Comparison of ENCODE assay signal across 8 cellular contexts in genomic region chr14:100278702-100279101, GRCh38. TPM values are rescaled to one million over a fixed set of nuclear protein-coding genes. Genes with fewer than 3 reads are reported as not detected.
DNase-seq lines count a peak whose midpoint lies in the region; ATAC-seq and TF ChIP-seq lines count a peak whose summit lies in the region.

No MANE protein-coding gene starts in this region.

- BruUV-seq in OCI-LY7 (replicated peaks; lab: Mats Ljungman, UMichigan) = no TSS peak

- TF ChIP-seq POLR2A in erythroblast (IDR thresholded peaks at IDR 0.05; ENCODE audit: low read length) (no peak), suprapubic skin (IDR thresholded peaks at IDR 0.05) (no peak)

- H3K27me3 ChIP-seq in suprapubic skin (no peaks in the 10 kb centered on the region), hepatocyte (no peaks in the 10 kb centered on the region)

- peak; percentile 61 for ATAC-seq in GM19035 (IDR thresholded peaks at IDR 0.05; ENCODE audit: unreplicated experiment)

- POLR2A ChIA-PET in OCI-LY7 (lab: Charles Lee) = interaction anchor here (0.7 to 1.1 kb wide), 3 partner anchors 15 to 37 kb away, joined by 3 to 4 read pairs (median 3); no protein-coding TSS in a partner anchor

- H4K20me1 ChIP-seq in OCI-LY7 (ENCODE audit: insufficient read depth, low read length) (peaks cover 37% of the 10 kb centered on the region), hepatocyte (ENCODE audit: insufficient read depth, poor library complexity, severe bottlenecking) (peaks cover 86% of the 10 kb centered on the region)

- H3K4me2 ChIP-seq in OCI-LY7 (ENCODE audit: low read length) (no peak overlapping the region), hepatocyte (no peak overlapping the region)

- H3K4me1 ChIP-seq in OCI-LY7 (ENCODE audit: insufficient read depth, low read length, poor library complexity, severe bottlenecking) (peaks cover 14% of the 10 kb centered on the region), suprapubic skin (peaks cover 29% of the 10 kb centered on the region), hepatocyte (ENCODE audit: insufficient read depth) (no peaks in the 10 kb centered on the region)

- H3K9me2 ChIP-seq in OCI-LY7 (ENCODE audit: insufficient read depth, low read length) (no peaks in the 10 kb centered on the region), hepatocyte (replicated peaks; ENCODE audit: insufficient read depth) (no peaks in the 10 kb centered on the region)

- H3K79me2 ChIP-seq in OCI-LY7 (ENCODE audit: insufficient read depth, low read depth, low read length) = peaks cover 67% of the 10 kb centered on the region
- H3K79me2 ChIP-seq in hepatocyte = peaks cover 82% of the 10 kb centered on the region

- peak overlapping the region; percentile 25 for H3K27ac ChIP-seq in OCI-LY7 (ENCODE audit: low read depth, low read length, poor library complexity, severe bottlenecking)
- H3K27ac ChIP-seq in suprapubic skin = no peak overlapping the region
- no peak overlapping the region for H3K27ac ChIP-seq in hepatocyte

- peak; percentile 65 for DNase-seq in A172 (ENCODE audit: low spot score)
- peak; percentile 45 for DNase-seq in OCI-LY7 (ENCODE audit: low spot score)
- peak; percentile 62 for DNase-seq in fibroblast of gingiva (ENCODE audit: low read depth)
- DNase-seq in NCI-H1417 (lab: John Stamatoyannopoulos, UW) = no peak
- no peak for DNase-seq in erythroblast (lab: John Stamatoyannopoulos, UW)
- no peak for DNase-seq in suprapubic skin (ENCODE audit: low spot score in 2 of 2)
- DNase-seq in hepatocyte (ENCODE audit: low spot score) = no peak

- CTCF ChIA-PET in OCI-LY7 (lab: Charles Lee; ENCODE audit: unreplicated experiment) = no interaction called here

- H2AFZ ChIP-seq in OCI-LY7 (ENCODE audit: low read length) (no peak overlapping the region), hepatocyte (no peak overlapping the region)

- intact Hi-C loops in OCI-LY7 (cut with micrococcal nuclease; ENCODE audit: unreplicated experiment) = no loop called here

- TF ChIP-seq EP300 in suprapubic skin (IDR thresholded peaks at IDR 0.05) = no peak

- H3K9me3 ChIP-seq in OCI-LY7 (ENCODE audit: low read length) = no peaks in the 10 kb centered on the region
- no peaks in the 10 kb centered on the region for H3K9me3 ChIP-seq in suprapubic skin
- no peaks in the 10 kb centered on the region for H3K9me3 ChIP-seq in hepatocyte (ENCODE audit: low read depth)

- H3K4me3 ChIP-seq in OCI-LY7 (ENCODE audit: low read depth, low read length, poor library complexity, severe bottlenecking) = no peak overlapping the region
- no peak overlapping the region for H3K4me3 ChIP-seq in suprapubic skin
- no peak overlapping the region for H3K4me3 ChIP-seq in hepatocyte

- WGBS in suprapubic skin = 75% methylated on average over 7 of the region's 8 CpGs
- 84% methylated on average over 8 of the region's 8 CpGs for WGBS in hepatocyte (ENCODE audit: low lambda C conversion rate, missing lambda C conversion rate)

- H3K36me3 ChIP-seq in OCI-LY7 (ENCODE audit: insufficient read depth, low read length) (peaks cover 94% of the 10 kb centered on the region), suprapubic skin (peaks cover 12% of the 10 kb centered on the region), hepatocyte (replicated peaks; ENCODE audit: insufficient read depth, low read depth) (no peaks in the 10 kb centered on the region)

- TF ChIP-seq CTCF in OCI-LY7 (conservative IDR thresholded peaks at IDR 0.05; ENCODE audit: low read length) (peak; percentile 42; the same call in 1 of the 2 replicates), suprapubic skin (IDR thresholded peaks at IDR 0.05) (no peak), hepatocyte (IDR thresholded peaks at IDR 0.05; ENCODE audit: poor library complexity) (no peak)

RNA-seq across cellular contexts. Expression of gene SLC25A29, which starts 27.5 kb away (rescaled TPM):
- 34.7 and 37.5 TPM in 2 replicates for total RNA-seq in A172 (2014; rRNA removed; shearing (Covaris generic))
- 34.8 and 37.4 TPM in 2 replicates for total RNA-seq in OCI-LY7 (2014; rRNA removed; shearing (Covaris generic))
- total RNA-seq in OCI-LY7 (2022) (14.6 and 18.1 TPM in 2 replicates), suprapubic skin (100 to 1,000 TPM in 3 of 4 donors, 10 to 100 TPM in 1; 88.1 to 254 (median 120) TPM), hepatocyte (88.7 and 90.1 TPM in 2 replicates)
- polyA plus RNA-seq in hepatocyte = 73.1 and 106 TPM in 2 replicates

RNA-seq across cellular contexts. Expression of gene YY1, which starts 39.8 kb away (rescaled TPM):
- total RNA-seq in A172 (2014; rRNA removed; shearing (Covaris generic)) = 31.0 and 31.3 TPM in 2 replicates
- total RNA-seq in OCI-LY7 (2014; rRNA removed; shearing (Covaris generic)) = 59.9 and 69.2 TPM in 2 replicates
- total RNA-seq in OCI-LY7 (2022) (137 and 140 TPM in 2 replicates), suprapubic skin (10 to 100 TPM; 42.1 to 56.3 (median 48.9) TPM), hepatocyte (52.6 and 58.5 TPM in 2 replicates)
- polyA plus RNA-seq in hepatocyte = 27.3 and 32.6 TPM in 2 replicates

RNA-seq across cellular contexts. Expression of gene SLC25A47, which starts 44.4 kb away (rescaled TPM):
- total RNA-seq in A172 (2014; rRNA removed; shearing (Covaris generic)) = 0.24 TPM in 1 of 2 replicates, not detected in the other
- total RNA-seq in OCI-LY7 (2014; rRNA removed; shearing (Covaris generic)) = 0.44 TPM in 1 of 2 replicates, not detected in the other
- not detected in 2 replicates for total RNA-seq in OCI-LY7 (2022)
- 1 to 10 TPM in 1 of 4 donors, under 1 TPM in 1, not detected in 2; 0.30 to 1.4 TPM for total RNA-seq in suprapubic skin
- 1.6 and 1.8 TPM in 2 replicates for total RNA-seq in hepatocyte
- 0.77 and 1.8 TPM in 2 replicates for polyA plus RNA-seq in hepatocyte

Comparison
In these comparisons a context has a peak if more than half of its experiments do, and no peak if none do; other contexts are left out.
1. DNase-seq: peak in A172 (single experiment), OCI-LY7 (single experiment) and fibroblast of gingiva (single experiment); none in NCI-H1417 (0 of 3), erythroblast (0 of 2), suprapubic skin (0 of 2) and hepatocyte (single experiment).